8 cellular contexts compared by ENCODE assay signal in genomic region chr9:20684035-20684864, GRCh38. TPM values are rescaled to one million over a fixed set of nuclear protein-coding genes. Genes with fewer than 3 reads are reported as not detected.
DNase-seq lines count a peak whose midpoint lies in the region; ATAC-seq and TF ChIP-seq lines count a peak whose summit lies in the region.

FOCAD (plus strand) TSS chr9:20684259; CDS start chr9:20715354, 31,095 bp downstream.

- CTCF ChIA-PET in activated CD4-positive, alpha-beta T cell treated with anti-CD3 and anti-CD28 coated beads, Interleukin-2, amount 10 ng/mL, durations not matched to agents 7 days and 5 days (lab: Charles Lee), result interaction anchor here (0.6 to 1.8 kb wide), 10 partner anchors 17 to 700 kb away, joined by 3 to 8 read pairs (median 3); partner anchors contain the start of gene MLLT3

- H3K36me3 Mint-ChIP-seq in activated CD4-positive, alpha-beta T cell treated with anti-CD3 and anti-CD28 coated beads, Interleukin-2, amount 10 ng/mL, durations not matched to agents 7 days and 5 days (ENCODE audit: low read depth), result peaks cover 1% of the 10 kb centered on the region

- DNase-seq in AG10803 (ENCODE audit: low read depth) (peak; percentile 92), NCI-H446 treated with DMSO at 0.1 percent for 48 hours (lab: John Stamatoyannopoulos, UW) (peak; percentile 92), cortex of kidney (lab: John Stamatoyannopoulos, UW) (peak; percentile 29), left lobe of liver (ENCODE audit: low spot score) (peak; percentile 98)
- peak; percentile 96 for DNase-seq in activated CD4-positive, alpha-beta T cell treated with anti-CD3 and anti-CD28 coated beads, Interleukin-2, amount 10 ng/mL, durations not matched to agents 7 days and 5 days
- peak; percentile 94 for DNase-seq in stimulated activated CD4-positive, alpha-beta T cell treated with anti-CD3 and anti-CD28 coated beads, Interleukin-2, amount 100 ng/mL, for 4 hours (ENCODE audit: low read depth)

- H3K9me3 Mint-ChIP-seq in activated CD4-positive, alpha-beta T cell treated with anti-CD3 and anti-CD28 coated beads, Interleukin-2, amount 10 ng/mL, durations not matched to agents 7 days and 5 days, result no peaks in the 10 kb centered on the region

- TF ChIP-seq CTCF in AG10803 (conservative IDR thresholded peaks at IDR 0.05; ENCODE audit: low read length), result no peak

- peaks cover 26% of the 10 kb centered on the region for H3K4me1 Mint-ChIP-seq in activated CD4-positive, alpha-beta T cell treated with anti-CD3 and anti-CD28 coated beads, Interleukin-2, amount 10 ng/mL, durations not matched to agents 7 days and 5 days

- peak within 1 kb of the TSS; percentile 88 for H3K27ac Mint-ChIP-seq in activated CD4-positive, alpha-beta T cell treated with anti-CD3 and anti-CD28 coated beads, Interleukin-2, amount 10 ng/mL, durations not matched to agents 7 days and 5 days

- no peaks in the 10 kb centered on the region for H3K27me3 Mint-ChIP-seq in activated CD4-positive, alpha-beta T cell treated with anti-CD3 and anti-CD28 coated beads, Interleukin-2, amount 10 ng/mL, durations not matched to agents 7 days and 5 days

- peak; percentile 99 for ATAC-seq in GM19035 (IDR thresholded peaks at IDR 0.05; ENCODE audit: unreplicated experiment)
- ATAC-seq in HG03354 (IDR thresholded peaks at IDR 0.05; ENCODE audit: poor library complexity, severe bottlenecking, unreplicated experiment), result peak; percentile 98
- ATAC-seq in left lobe of liver, result peak; percentile 97

- peak within 1 kb of the TSS; percentile 84 for H3K4me3 Mint-ChIP-seq in activated CD4-positive, alpha-beta T cell treated with anti-CD3 and anti-CD28 coated beads, Interleukin-2, amount 10 ng/mL, durations not matched to agents 7 days and 5 days

- H3K4me3 ChIP-seq in AG10803 (ENCODE audit: low read length), result peak within 1 kb of the TSS; percentile 87

- POLR2A ChIA-PET in activated CD4-positive, alpha-beta T cell treated with anti-CD3 and anti-CD28 coated beads, Interleukin-2, amount 10 ng/mL, durations not matched to agents 7 days and 5 days (lab: Charles Lee), result no interaction called here

RNA-seq across cellular contexts. Expression of gene FOCAD, which starts in this region (rescaled TPM):
- 10 to 100 TPM; 31.4 to 32.1 TPM for total RNA-seq in activated CD4-positive, alpha-beta T cell treated with anti-CD3 and anti-CD28 coated beads, Interleukin-2, amount 10 ng/mL, durations not matched to agents 7 days and 5 days
- 7.5 TPM for total RNA-seq in left lobe of liver

Comparison
In these comparisons a context has a peak if more than half of its experiments do, and no peak if none do; other contexts are left out.
1. Peak in every context shown above with its lines: DNase-seq, ATAC-seq and H3K4me3 ChIP-seq.
2. DNase-seq: peak in every context shown above with its lines; median percentile 98 in left lobe of liver; 96 in activated CD4-positive, alpha-beta T cell treated with anti-CD3 and anti-CD28 coated beads, Interleukin-2, amount 10 ng/mL, durations not matched to agents 7 days and 5 days; 94 in stimulated activated CD4-positive, alpha-beta T cell treated with anti-CD3 and anti-CD28 coated beads, Interleukin-2, amount 100 ng/mL, for 4 hours; 92 in AG10803; 92 in NCI-H446 treated with DMSO at 0.1 percent for 48 hours; 29 in cortex of kidney.